In the genomic region with DNA sequence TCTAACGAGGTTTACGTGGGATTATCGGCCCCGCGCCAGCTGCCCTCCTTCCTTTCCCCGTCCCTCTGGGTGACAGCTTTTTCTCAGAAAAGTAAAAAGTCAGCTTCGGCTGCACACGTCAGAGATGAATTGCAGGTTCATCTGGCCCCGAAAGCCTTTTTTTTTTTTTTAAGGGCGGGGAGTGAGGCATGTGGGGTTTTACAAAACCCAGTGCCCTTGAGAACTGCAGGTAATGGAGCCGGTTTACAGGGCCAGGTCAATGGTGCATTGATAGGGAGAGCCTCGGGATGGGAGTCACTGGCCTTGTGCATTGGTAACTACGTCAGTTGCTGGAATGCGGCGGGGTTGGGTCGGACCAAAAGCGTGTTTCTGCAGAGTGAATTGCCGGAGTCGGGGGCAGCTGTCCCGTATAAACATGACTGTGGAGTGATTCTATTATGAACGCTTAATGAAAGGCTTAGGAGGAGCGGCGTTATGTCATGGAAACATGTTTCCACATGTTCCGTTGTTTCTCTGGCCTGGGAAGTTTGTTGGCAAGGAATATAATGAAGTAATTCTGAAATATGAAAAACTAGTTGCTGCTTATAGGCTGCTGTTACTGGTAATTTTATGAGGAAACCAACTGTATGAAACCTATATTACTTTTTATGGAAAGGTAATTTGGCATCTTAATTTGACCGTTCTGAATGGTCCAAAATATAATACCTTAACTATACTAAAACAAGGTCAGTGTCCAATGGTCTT, we compare ENCODE assay signal across 7 cellular contexts. TPM values are rescaled to one million over a fixed set of nuclear protein-coding genes. Genes with fewer than 3 reads are reported as not detected.
DNase-seq lines count a peak whose midpoint lies in the region; ATAC-seq, FAIRE-seq and TF ChIP-seq lines count a peak whose summit lies in the region.

No MANE protein-coding gene starts in this region.

- no peaks in the 10 kb centered on the region for H3K27me3 ChIP-seq in MM.1S (replicated peaks; ENCODE audit: insufficient read depth, low read length)

- peaks cover 46% of the 10 kb centered on the region for H3K27me3 Mint-ChIP-seq in activated T-helper 17 cell treated with anti-CD3 and anti-CD28 coated beads, Interleukin-2, amount 50 U/mL, for 72 hours
- peaks cover 36% of the 10 kb centered on the region for H3K27me3 Mint-ChIP-seq in neural crest cell (ENCODE audit: low read depth)

- peaks cover 9% of the 10 kb centered on the region for H3K36me3 Mint-ChIP-seq in activated T-helper 17 cell treated with anti-CD3 and anti-CD28 coated beads, Interleukin-2, amount 50 U/mL, for 72 hours (ENCODE audit: low read depth)
- no peaks in the 10 kb centered on the region for H3K36me3 Mint-ChIP-seq in neural crest cell (ENCODE audit: low read depth)

- no peaks in the 10 kb centered on the region for H3K9me3 Mint-ChIP-seq in activated T-helper 17 cell treated with anti-CD3 and anti-CD28 coated beads, Interleukin-2, amount 50 U/mL, for 72 hours
- H3K9me3 Mint-ChIP-seq in neural crest cell = no peaks in the 10 kb centered on the region

- no peaks in the 10 kb centered on the region for H3K9me3 ChIP-seq in MM.1S (replicated peaks; ENCODE audit: insufficient read depth, low read length)

- no peak for FAIRE-seq in GM12892 (lab: Jason Lieb, UNC)

- peaks cover 12% of the 10 kb centered on the region for H3F3A ChIP-seq in MM.1S (ENCODE audit: insufficient read depth, low read length)

- H3K36me3 ChIP-seq in MM.1S (replicated peaks; ENCODE audit: insufficient read depth, low read length) = 0 out of 2 replicates have a peak, but pooled peaks cover 6% of the 10 kb centered on the region

- peak overlapping the region; percentile 49; the same call in 1 of the 2 replicates for H3K27ac ChIP-seq in MM.1S (ENCODE audit: low read length)

- H3K79me2 ChIP-seq in MM.1S (ENCODE audit: low read length) = peaks cover 57% of the 10 kb centered on the region

- no peak for TF ChIP-seq POLR2A in GM12892 (IDR thresholded peaks at IDR 0.05; ENCODE audit: low read depth, low read length)

- peak overlapping the region; percentile 81 for H3K4me2 ChIP-seq in MM.1S (ENCODE audit: low read depth, low read length)

- TF ChIP-seq CTCF in MM.1S (IDR thresholded peaks at IDR 0.05; ENCODE audit: low read length) (no peak), neural crest cell (conservative IDR thresholded peaks at IDR 0.05) (no peak)

- peaks cover 15% of the 10 kb centered on the region for H3K4me1 Mint-ChIP-seq in activated T-helper 17 cell treated with anti-CD3 and anti-CD28 coated beads, Interleukin-2, amount 50 U/mL, for 72 hours
- H3K4me1 Mint-ChIP-seq in neural crest cell = peaks cover 20% of the 10 kb centered on the region

- H3K9ac ChIP-seq in MM.1S (ENCODE audit: low read length) = peak overlapping the region; percentile 78

- ATAC-seq in GM21576 (IDR thresholded peaks at IDR 0.05; ENCODE audit: unreplicated experiment) = peak; percentile 9
- ATAC-seq in activated T-helper 17 cell treated with anti-CD3 and anti-CD28 coated beads, Interleukin-2, amount 50 U/mL, for 72 hours (replicated peaks) = peak; percentile 55

- peak overlapping the region; percentile 96 for H3K4me3 Mint-ChIP-seq in activated T-helper 17 cell treated with anti-CD3 and anti-CD28 coated beads, Interleukin-2, amount 50 U/mL, for 72 hours
- peak overlapping the region; percentile 96 for H3K4me3 Mint-ChIP-seq in neural crest cell

- no peaks in the 10 kb centered on the region for H4K20me1 ChIP-seq in MM.1S (ENCODE audit: insufficient read depth, low read length)

- H3K27ac Mint-ChIP-seq in activated T-helper 17 cell treated with anti-CD3 and anti-CD28 coated beads, Interleukin-2, amount 50 U/mL, for 72 hours = peak overlapping the region; percentile 93
- H3K27ac Mint-ChIP-seq in neural crest cell (ENCODE audit: unreplicated experiment) = no peak overlapping the region

- DNase-seq in EH (ENCODE audit: low read depth) (peak; percentile 36), MM.1S (peak; percentile 52), germinal center (ENCODE audit: low spot score) (peak; percentile 13), neural crest cell (ENCODE audit: low read depth, low spot score) (peak; percentile 16), GM12892 (ENCODE audit: insufficient read length) (no peak)

- peaks cover 26% of the 10 kb centered on the region for H3K4me1 ChIP-seq in MM.1S (ENCODE audit: low read length)

- H3K9me2 ChIP-seq in MM.1S (replicated peaks; ENCODE audit: insufficient read depth, low read length) = no peaks in the 10 kb centered on the region

- peak overlapping the region; percentile 80 for H3K4me3 ChIP-seq in MM.1S (ENCODE audit: low read length)

- peak overlapping the region; percentile 75 for H2AFZ ChIP-seq in MM.1S (ENCODE audit: low read length)

RNA-seq across cellular contexts. Expression of gene HSPA4L, which starts 1.1 kb away (rescaled TPM):
- total RNA-seq in activated T-helper 17 cell treated with anti-CD3 and anti-CD28 coated beads, Interleukin-2, amount 50 U/mL, for 72 hours = 1 to 10 TPM; 2.4 to 3.1 TPM
- total RNA-seq in neural crest cell = 7.7 and 8.2 TPM in 2 replicates
- 12.7 TPM for polyA plus RNA-seq in GM12892 (2012; ENCODE audit: missing spikeins)

RNA-seq across cellular contexts. Expression of gene SLC25A31, which starts 53.0 kb away (rescaled TPM):
- not detected for total RNA-seq in activated T-helper 17 cell treated with anti-CD3 and anti-CD28 coated beads, Interleukin-2, amount 50 U/mL, for 72 hours
- not detected in 2 replicates for total RNA-seq in neural crest cell
- polyA plus RNA-seq in GM12892 (2012; ENCODE audit: missing spikeins) = not detected
